ENCODE assay signal across 24 cellular contexts in genomic region chr1:39236971-39237370, GRCh38. TPM values are rescaled to one million over a fixed set of nuclear protein-coding genes. Genes with fewer than 3 reads are reported as not detected.
DNase-seq lines count a peak whose midpoint lies in the region; ATAC-seq and TF ChIP-seq lines count a peak whose summit lies in the region.
"Had no signal": no experiment of that assay in that cellular context is flagged by ENCODE, and none has a peak within 500 bp of the region (broad histone marks: within the 10 kb centered on the region; RNA-seq: fewer than 3 reads in every experiment).

No MANE protein-coding gene starts in this region.

- H3K79me2 ChIP-seq in SK-N-SH (ENCODE audit: insufficient read depth), result peaks cover 69% of the 10 kb centered on the region

- H4K20me1 ChIP-seq in SK-N-SH (ENCODE audit: insufficient read depth), result no peaks in the 10 kb centered on the region; the same call in 1 of the 2 replicates

- no peak for TF ChIP-seq CTCF in SK-N-SH (IDR thresholded peaks at IDR 0.05)
- no peak for TF ChIP-seq CTCF in chondrocyte (IDR thresholded peaks at IDR 0.05)

- H2AFZ ChIP-seq in SK-N-SH (ENCODE audit: low read depth), result no peak overlapping the region

- peaks cover 13 to 71% (median 21%) of the 10 kb centered on the region in 3 donors for H3K36me3 Mint-ChIP-seq in CD8-positive, alpha-beta memory T cell
- H3K36me3 Mint-ChIP-seq in chondrocyte (ENCODE audit: low read depth) (peaks cover 8% of the 10 kb centered on the region), naive B cell (peaks cover 20 to 21% of the 10 kb centered on the region in 2 donors)

- H3K27ac ChIP-seq in SK-N-SH (ENCODE audit: low read depth in 2 of 2, low read length in 1 of 2), result peak overlapping the region in 1 of 2 experiments; percentile 73; a peak in 1 of 4 replicates
- no peak overlapping the region for H3K27ac ChIP-seq in CD8-positive, alpha-beta memory T cell (ENCODE audit: low read depth, low read length)
- H3K27ac ChIP-seq: 22Rv1, adrenal gland, prostate gland, SJSA1 had no signal

- H3K27ac Mint-ChIP-seq in CD8-positive, alpha-beta memory T cell, result peak overlapping the region; percentile 6 to 93 (median 72)
- H3K27ac Mint-ChIP-seq in chondrocyte (ENCODE audit: unreplicated experiment) (peak overlapping the region; percentile 10), naive B cell (peak overlapping the region in 4 of 6 donors; percentile 8 to 70 (median 22))

- H3K27me3 Mint-ChIP-seq in CD8-positive, alpha-beta memory T cell, result no peaks in the 10 kb centered on the region
- H3K27me3 Mint-ChIP-seq in chondrocyte (ENCODE audit: low read depth) (no peaks in the 10 kb centered on the region), naive B cell (no peaks in the 10 kb centered on the region)

- DNase-seq in SK-N-SH (no peak), chondrocyte (ENCODE audit: low spot score) (no peak), naive B cell (no peak)
- no peak for DNase-seq in CD8-positive, alpha-beta memory T cell
- DNase-seq: activated CD8-positive, alpha-beta memory T cell treated with anti-CD3 and anti-CD28 coated beads for 24 hours; adrenal gland; caudate nucleus; EL; kidney glomerular epithelial cell; NCI-H1105 treated with DMSO at 0.1 percent for 48 hours; NCI-H2081 treated with DMSO at 0.1 percent for 48 hours; NCI-H446 treated with DMSO at 0.1 percent for 48 hours; small intestine; stimulated activated CD4-positive, alpha-beta T cell treated with anti-CD3 and anti-CD28 coated beads, Interleukin-2, amount 100 ng/mL, for 48 hours had no signal

- WGBS in SK-N-SH (ENCODE audit: low lambda C conversion rate), result 80% methylated on average over 4 of the region's 4 CpGs

- H3K4me3 ChIP-seq in SK-N-SH (ENCODE audit: low read depth in 2 of 2, low read length in 1 of 2), result no peak overlapping the region
- no peak overlapping the region for H3K4me3 ChIP-seq in CD8-positive, alpha-beta memory T cell (ENCODE audit: low read length)
- H3K4me3 ChIP-seq: adrenal gland, prostate gland, SJSA1 had no signal

- peaks cover 14% of the 10 kb centered on the region for H3F3A ChIP-seq in SK-N-SH (replicated peaks; ENCODE audit: insufficient read depth)

- no peak for TF ChIP-seq EP300 in SK-N-SH (IDR thresholded peaks at IDR 0.05; ENCODE audit: borderline replicate concordance in 1 of 2, low read depth in 1 of 2, low read length in 1 of 2)

- H3K9me3 Mint-ChIP-seq in CD8-positive, alpha-beta memory T cell, result no peaks in the 10 kb centered on the region
- no peaks in the 10 kb centered on the region for H3K9me3 Mint-ChIP-seq in chondrocyte (ENCODE audit: low read depth)
- H3K9me3 Mint-ChIP-seq in naive B cell, result no peaks in the 10 kb centered on the region
- H3K9me3 Mint-ChIP-seq: neural crest cell had no signal

- POLR2A ChIA-PET in SK-N-SH (lab: Yijun Ruan, JAX), result no interaction called here
- POLR2A ChIA-PET in CD8-positive, alpha-beta memory T cell (lab: Charles Lee), result interaction anchor here (0.6 kb wide), 1 partner anchor 1305 kb away, joined by 4 read pairs; no protein-coding TSS in a partner anchor

- CTCF ChIA-PET in SK-N-SH (lab: Yijun Ruan, JAX), result interaction anchor here (0.6 to 2.5 kb wide), 3 partner anchors 22 to 322 kb away, joined by 3 to 14 read pairs (median 3); no protein-coding TSS in a partner anchor
- CTCF ChIA-PET in CD8-positive, alpha-beta memory T cell (lab: Charles Lee), result interaction anchor here (0.8 to 4.7 kb wide), 4 partner anchors 14 to 44 kb away, joined by 3 to 16 read pairs (median 9); no protein-coding TSS in a partner anchor

- H3K9me3 ChIP-seq in SK-N-SH, result no peaks in the 10 kb centered on the region
- no peaks in the 10 kb centered on the region for H3K9me3 ChIP-seq in CD8-positive, alpha-beta memory T cell (ENCODE audit: low read length)
- H3K9me3 ChIP-seq: adrenal gland, prostate gland, SJSA1 had no signal

- no peaks in the 10 kb centered on the region for H3K27me3 ChIP-seq in SK-N-SH (ENCODE audit: insufficient read depth)
- H3K27me3 ChIP-seq in CD8-positive, alpha-beta memory T cell (ENCODE audit: insufficient read depth, low read length, poor library complexity, severe bottlenecking), result no peaks in the 10 kb centered on the region
- H3K27me3 ChIP-seq: adrenal gland, SJSA1 had no signal

- H3K4me2 ChIP-seq in SK-N-SH, result no peak overlapping the region

- no peak for TF ChIP-seq RAD21 in SK-N-SH (IDR thresholded peaks at IDR 0.05; ENCODE audit: low read length)

- peaks cover 0 to 24% of the 10 kb centered on the region in 2 experiments for H3K36me3 ChIP-seq in SK-N-SH (replicated peaks in 1 of 2; ENCODE audit: control insufficient read depth in 1 of 2, insufficient read depth in 2 of 2, low read length in 1 of 2)
- peaks cover 16% of the 10 kb centered on the region for H3K36me3 ChIP-seq in CD8-positive, alpha-beta memory T cell (ENCODE audit: insufficient read depth, low read length)
- H3K36me3 ChIP-seq: adrenal gland, prostate gland had no signal

- H3K4me1 ChIP-seq in SK-N-SH (ENCODE audit: control insufficient read depth in 1 of 2, insufficient read depth in 2 of 2, low read depth in 1 of 2, low read length in 1 of 2), result peaks cover 0 to 26% of the 10 kb centered on the region in 2 experiments; a peak in 3 of 4 replicates
- H3K4me1 ChIP-seq in CD8-positive, alpha-beta memory T cell (ENCODE audit: insufficient read depth, low read length), result peaks cover 20% of the 10 kb centered on the region
- H3K4me1 ChIP-seq: prostate gland had no signal

- no peaks in the 10 kb centered on the region for H3K9me2 ChIP-seq in SK-N-SH

- H3K4me3 Mint-ChIP-seq in CD8-positive, alpha-beta memory T cell, result peak overlapping the region in 1 of 7 donors; percentile 8
- H3K4me3 Mint-ChIP-seq in chondrocyte (ENCODE audit: unreplicated experiment) (no peak overlapping the region), naive B cell (peak overlapping the region in 1 of 8 donors; percentile 30)
- H3K4me3 Mint-ChIP-seq: neural crest cell had no signal

- H3K4me1 Mint-ChIP-seq in CD8-positive, alpha-beta memory T cell, result peaks cover 61 to 76% (median 71%) of the 10 kb centered on the region in 3 donors
- H3K4me1 Mint-ChIP-seq in chondrocyte (ENCODE audit: low read depth) (peaks cover 33% of the 10 kb centered on the region), naive B cell (peaks cover 15 to 65% (median 31%) of the 10 kb centered on the region in 3 donors)

- ATAC-seq in SK-N-SH treated with all-trans-retinoic acid at 6 μM for 48 hours, result peak; percentile 43; the same call in 2 of the 3 replicates
- ATAC-seq in naive B cell (ENCODE audit: low read depth in 2 of 2), result no peak
- no peak for ATAC-seq in HG02642 (IDR thresholded peaks at IDR 0.05; ENCODE audit: poor library complexity, unreplicated experiment)
- no peak for ATAC-seq in HG03097 (IDR thresholded peaks at IDR 0.05; ENCODE audit: low FRiP score, unreplicated experiment)
- ATAC-seq in HG03025 (IDR thresholded peaks at IDR 0.05; ENCODE audit: low FRiP score, unreplicated experiment), result no peak
- ATAC-seq: esophagus mucosa, HepG2 had no signal

- H3K9ac ChIP-seq in SK-N-SH, result no peak overlapping the region

TF ChIP-seq in SK-N-SH treated with all-trans-retinoic acid at 6 μM for 48 hours, 23 proteins besides CTCF, POLR2A, EP300 and RAD21 (continues in another document):
- no peak for TF ChIP-seq ZNF70 (CRISPR knock-in tag; IDR thresholded peaks at IDR 0.05)
- no peak for TF ChIP-seq CREB5 (CRISPR knock-in tag; IDR thresholded peaks at IDR 0.05; ENCODE audit: low read depth)
- no peak for TF ChIP-seq GLIS3 (CRISPR knock-in tag; IDR thresholded peaks at IDR 0.05)

TF ChIP-seq in SK-N-SH, 30 proteins besides CTCF, POLR2A, EP300 and RAD21 (continues in another document):
- TF ChIP-seq NFIC (IDR thresholded peaks at IDR 0.05; ENCODE audit: borderline replicate concordance) (no peak), MAX (IDR thresholded peaks at IDR 0.05; ENCODE audit: low read depth) (no peak), TCF12 (IDR thresholded peaks at IDR 0.05) (no peak), RXRA (IDR thresholded peaks at IDR 0.05; ENCODE audit: borderline replicate concordance, low read depth) (no peak), SMC3 (IDR thresholded peaks at IDR 0.05; ENCODE audit: low read depth, low read length) (no peak), USF1 (IDR thresholded peaks at IDR 0.05; ENCODE audit: borderline replicate concordance, low read depth) (no peak), POLR2AphosphoS5 (IDR thresholded peaks at IDR 0.05; ENCODE audit: low read depth, low read length) (no peak)

RNA-seq across cellular contexts. Expression of gene MACF1, which starts 32.5 kb away (rescaled TPM):
- polyA plus RNA-seq in SK-N-SH (2012; rRNA removed), result 37.6 and 45.9 TPM in 2 replicates
- 34.1 and 37.3 TPM in 2 replicates for polyA plus RNA-seq in SK-N-SH (2012; cell fraction: cytosol; rRNA removed)
- polyA plus RNA-seq in SK-N-SH (2012; cell fraction: nucleus; rRNA removed), result 141 and 172 TPM in 2 replicates
- total RNA-seq in CD8-positive, alpha-beta memory T cell, result 100 to 1,000 TPM; 151 to 154 TPM
- 87.6 TPM for polyA plus RNA-seq in CD8-positive, alpha-beta memory T cell
- 377 to 446 TPM (median 386 TPM) in 3 replicates for total RNA-seq in chondrocyte
- polyA plus RNA-seq in naive B cell (ENCODE audit: low read depth in 6 of 6), result 10 to 100 TPM in 5 of 6 donors, 1 to 10 TPM in 1; 9.1 to 96.3 (median 29.5) TPM

Comparison
In these comparisons a context has a peak if more than half of its experiments do, and no peak if none do; other contexts are left out.
1. H3K27ac Mint-ChIP-seq: peak in every context shown above with its lines; median percentile 72 in CD8-positive, alpha-beta memory T cell; 22 in naive B cell; 10 in chondrocyte.